Comparison of ENCODE assay signal across 26 cellular contexts in genomic region chr10:6953131-6953834, GRCh38.
A peak's percentile ranks its signal among the peaks of the same experiment; 100 is the strongest.
DNase-seq lines count a peak whose midpoint lies in the region; ATAC-seq and TF ChIP-seq lines count a peak whose summit lies in the region.
"Had no signal": no experiment of that assay in that cellular context is flagged by ENCODE, and none has a peak within 500 bp of the region (broad histone marks: within the 10 kb centered on the region; RNA-seq: fewer than 3 reads in every experiment).

No MANE protein-coding gene starts in this region.

- H3K36me3 ChIP-seq in endodermal cell (ENCODE audit: control insufficient read depth, insufficient read depth, low read length) = no peaks in the 10 kb centered on the region
- H3K36me3 ChIP-seq in mesenchymal stem cell (ENCODE audit: control insufficient read depth in 1 of 2, insufficient read depth in 2 of 2, low read depth in 1 of 2, low read length in 2 of 2) = no peaks in the 10 kb centered on the region
- no peaks in the 10 kb centered on the region for H3K36me3 ChIP-seq in upper lobe of right lung
- H3K36me3 ChIP-seq: BE2C, neutrophil, transverse colon had no signal

- ATAC-seq in upper lobe of right lung = peak; percentile 47
- ATAC-seq in natural killer cell treated with Interleukin-12 subunit alpha and Interleukin-12 subunit beta and Interleukin-15 and Interleukin-18, amount 100 ng/mL, for 72 hours = no peak
- ATAC-seq: effector memory CD8-positive, alpha-beta T cell; foreskin keratinocyte; stimulated activated naive CD8-positive, alpha-beta T cell treated with anti-CD3 and anti-CD28 coated beads, Interleukin-15, Interleukin-2, amounts not matched to agents 100 U/mL and 50 U/mL, for 24 hours had no signal

- no peak overlapping the region for H2BK120ac ChIP-seq in mesenchymal stem cell (ENCODE audit: low read depth, low read length)

- H2BK5ac ChIP-seq in mesenchymal stem cell (ENCODE audit: low read depth, low read length, poor library complexity, severe bottlenecking) = no peak overlapping the region

- H3K9ac ChIP-seq in endodermal cell (ENCODE audit: extremely low read depth, low read length, poor library complexity, severe bottlenecking) (no peak overlapping the region), mesenchymal stem cell (ENCODE audit: low read length) (no peak overlapping the region)
- H3K9ac ChIP-seq: GM23248 had no signal

- no peaks in the 10 kb centered on the region for H3K79me1 ChIP-seq in mesenchymal stem cell (replicated peaks; ENCODE audit: low read length, poor library complexity, severe bottlenecking)

- H3K14ac ChIP-seq in mesenchymal stem cell (ENCODE audit: low read length in 2 of 2) = no peak overlapping the region

- DNase-seq in activated naive CD4-positive, alpha-beta T cell (lab: John Stamatoyannopoulos, UW) = no peak
- DNase-seq in endodermal cell (no peak), mesenchymal stem cell (peak; percentile 17), upper lobe of right lung (no peak), mesothelial cell of epicardium (ENCODE audit: low spot score in 2 of 2, unreplicated experiment in 2 of 2) (no peak), dorsolateral prefrontal cortex (no peak)
- no peak for DNase-seq in natural killer cell treated with Interleukin-12 subunit alpha and Interleukin-12 subunit beta and Interleukin-15 and Interleukin-18, amount 100 ng/mL, for 72 hours (ENCODE audit: low spot score)
- DNase-seq: amygdala; BE2C; Calu3; effector memory CD8-positive, alpha-beta T cell; foreskin keratinocyte; GM23248; hypothalamus; kidney; midbrain; NCI-H1092; NCI-H524 treated with DMSO at 0.1 percent for 48 hours; SIG-M5; stimulated activated CD4-positive, alpha-beta T cell treated with anti-CD3 and anti-CD28 coated beads, Interleukin-1b, Interleukin-23, amount 100 ng/mL, for 48 hours; stimulated activated naive CD8-positive, alpha-beta T cell treated with anti-CD3 and anti-CD28 coated beads, Interleukin-15, Interleukin-2, amounts not matched to agents 100 U/mL and 50 U/mL, for 24 hours; T-helper 1 cell; transverse colon had no signal

- no peak overlapping the region for H3K4me3 ChIP-seq in endodermal cell (ENCODE audit: low read length)
- no peak overlapping the region for H3K4me3 ChIP-seq in mesenchymal stem cell (ENCODE audit: insufficient read depth in 1 of 2, low read depth in 1 of 2, low read length in 2 of 2)
- no peak overlapping the region for H3K4me3 ChIP-seq in upper lobe of right lung
- H3K4me3 ChIP-seq in dorsolateral prefrontal cortex = no peak overlapping the region
- H3K4me3 ChIP-seq: GM23248, transverse colon had no signal

- peak overlapping the region in 1 of 2 experiments; percentile 21 for H3K23ac ChIP-seq in mesenchymal stem cell (ENCODE audit: low read length in 2 of 2)

- no peak overlapping the region for H2BK15ac ChIP-seq in mesenchymal stem cell (ENCODE audit: low read depth, poor library complexity, severe bottlenecking)

- no peak overlapping the region for H2AFZ ChIP-seq in mesenchymal stem cell (ENCODE audit: low read depth, low read length)
- H2AFZ ChIP-seq: GM23248 had no signal

- peak overlapping the region; percentile 19 for H3K27ac Mint-ChIP-seq in activated naive CD4-positive, alpha-beta T cell treated with anti-CD3 and anti-CD28 coated beads, Interleukin-2, amount 50 U/mL, for 24 hours
- H3K27ac Mint-ChIP-seq in endodermal cell = no peak overlapping the region
- H3K27ac Mint-ChIP-seq in mesothelial cell of epicardium = no peak overlapping the region
- H3K27ac Mint-ChIP-seq in natural killer cell treated with Interleukin-12 subunit alpha and Interleukin-12 subunit beta and Interleukin-15 and Interleukin-18, amount 100 ng/mL, for 72 hours = no peak overlapping the region

- H3K18ac ChIP-seq in mesenchymal stem cell (ENCODE audit: low read depth in 1 of 2, low read length in 2 of 2) = no peak overlapping the region

- no peaks in the 10 kb centered on the region for H3K36me3 Mint-ChIP-seq in activated naive CD4-positive, alpha-beta T cell treated with anti-CD3 and anti-CD28 coated beads, Interleukin-2, amount 50 U/mL, for 24 hours
- H3K36me3 Mint-ChIP-seq in endodermal cell (ENCODE audit: low read depth) (no peaks in the 10 kb centered on the region), mesothelial cell of epicardium (no peaks in the 10 kb centered on the region)
- no peaks in the 10 kb centered on the region for H3K36me3 Mint-ChIP-seq in natural killer cell treated with Interleukin-12 subunit alpha and Interleukin-12 subunit beta and Interleukin-15 and Interleukin-18, amount 100 ng/mL, for 72 hours

- no peak overlapping the region for H4K91ac ChIP-seq in mesenchymal stem cell (ENCODE audit: low read length)

- H3K27ac ChIP-seq in endodermal cell (ENCODE audit: low read depth, low read length) (peak overlapping the region; percentile 12), mesenchymal stem cell (ENCODE audit: low read length, poor library complexity, severe bottlenecking) (no peak overlapping the region), upper lobe of right lung (no peak overlapping the region), dorsolateral prefrontal cortex (no peak overlapping the region)
- H3K27ac ChIP-seq: 22Rv1, foreskin keratinocyte, GM23248, neutrophil, transverse colon had no signal

- no peak overlapping the region for H3K4ac ChIP-seq in mesenchymal stem cell (ENCODE audit: low read depth in 1 of 2, low read length in 2 of 2)

- H3K4me2 ChIP-seq in mesenchymal stem cell (ENCODE audit: low read length, poor library complexity, severe bottlenecking) = no peak overlapping the region

- H3K4me1 Mint-ChIP-seq in activated naive CD4-positive, alpha-beta T cell treated with anti-CD3 and anti-CD28 coated beads, Interleukin-2, amount 50 U/mL, for 24 hours = peaks cover 11% of the 10 kb centered on the region
- peaks cover 7% of the 10 kb centered on the region for H3K4me1 Mint-ChIP-seq in endodermal cell
- H3K4me1 Mint-ChIP-seq in mesothelial cell of epicardium = no peaks in the 10 kb centered on the region
- H3K4me1 Mint-ChIP-seq in natural killer cell treated with Interleukin-12 subunit alpha and Interleukin-12 subunit beta and Interleukin-15 and Interleukin-18, amount 100 ng/mL, for 72 hours (ENCODE audit: low read depth in 2 of 2) = peaks cover 7 to 29% of the 10 kb centered on the region in 2 donors

- H3K9me3 ChIP-seq in endodermal cell (ENCODE audit: control insufficient read depth, low read length) (no peaks in the 10 kb centered on the region), mesenchymal stem cell (ENCODE audit: control insufficient read depth, low read length) (no peaks in the 10 kb centered on the region), upper lobe of right lung (no peaks in the 10 kb centered on the region)
- H3K9me3 ChIP-seq: BE2C, neutrophil, transverse colon had no signal

- H3K27me3 Mint-ChIP-seq in activated naive CD4-positive, alpha-beta T cell treated with anti-CD3 and anti-CD28 coated beads, Interleukin-2, amount 50 U/mL, for 24 hours = no peaks in the 10 kb centered on the region
- H3K27me3 Mint-ChIP-seq in endodermal cell (ENCODE audit: insufficient read depth) (no peaks in the 10 kb centered on the region), mesothelial cell of epicardium (ENCODE audit: low read depth) (peaks cover 28% of the 10 kb centered on the region)
- H3K27me3 Mint-ChIP-seq in natural killer cell treated with Interleukin-12 subunit alpha and Interleukin-12 subunit beta and Interleukin-15 and Interleukin-18, amount 100 ng/mL, for 72 hours = no peaks in the 10 kb centered on the region
- H3K27me3 Mint-ChIP-seq: effector memory CD8-positive, alpha-beta T cell had no signal

- H3K4me1 ChIP-seq in endodermal cell (ENCODE audit: control insufficient read depth, insufficient read depth, low read length) (no peaks in the 10 kb centered on the region), mesenchymal stem cell (ENCODE audit: control insufficient read depth, insufficient read depth, low read depth, low read length) (no peaks in the 10 kb centered on the region), upper lobe of right lung (no peaks in the 10 kb centered on the region)
- H3K4me1 ChIP-seq: BE2C, foreskin keratinocyte had no signal

- no peak overlapping the region for H4K8ac ChIP-seq in mesenchymal stem cell (ENCODE audit: low read length)

- H3K27me3 ChIP-seq in endodermal cell (ENCODE audit: control insufficient read depth, insufficient read depth, low read length, poor library complexity, severe bottlenecking) = no peaks in the 10 kb centered on the region
- no peaks in the 10 kb centered on the region for H3K27me3 ChIP-seq in mesenchymal stem cell (ENCODE audit: control insufficient read depth in 1 of 2, insufficient read depth in 1 of 2, low read length in 2 of 2)
- H3K27me3 ChIP-seq in upper lobe of right lung = no peaks in the 10 kb centered on the region
- H3K27me3 ChIP-seq in dorsolateral prefrontal cortex = no peaks in the 10 kb centered on the region
- H3K27me3 ChIP-seq: BE2C, neutrophil, transverse colon had no signal

- TF ChIP-seq CTCF in endodermal cell (conservative IDR thresholded peaks at IDR 0.05) (no peak), upper lobe of right lung (IDR thresholded peaks at IDR 0.05) (no peak), mesothelial cell of epicardium (IDR thresholded peaks at IDR 0.05; ENCODE audit: unreplicated experiment) (no peak), dorsolateral prefrontal cortex (IDR thresholded peaks at IDR 0.05 in 54 of 56, conservative IDR thresholded peaks at IDR 0.05 in 2 of 56; ENCODE audit: low read depth in 1 of 56, partially characterized antibody in 56 of 56) (no peak)

- no peak overlapping the region for H3K4me3 Mint-ChIP-seq in activated naive CD4-positive, alpha-beta T cell treated with anti-CD3 and anti-CD28 coated beads, Interleukin-2, amount 50 U/mL, for 24 hours
- H3K4me3 Mint-ChIP-seq in endodermal cell (no peak overlapping the region), mesothelial cell of epicardium (no peak overlapping the region)
- H3K4me3 Mint-ChIP-seq in natural killer cell treated with Interleukin-12 subunit alpha and Interleukin-12 subunit beta and Interleukin-15 and Interleukin-18, amount 100 ng/mL, for 72 hours = no peak overlapping the region
- H3K4me3 Mint-ChIP-seq: effector memory CD8-positive, alpha-beta T cell had no signal

- H2BK12ac ChIP-seq in mesenchymal stem cell (ENCODE audit: low read length in 2 of 2) = no peak overlapping the region

- intact Hi-C loops in upper lobe of right lung (cut with DNase I) (no loop called here), dorsolateral prefrontal cortex (cut with DNase I) (no loop called here)

- WGBS in endodermal cell (ENCODE audit: insufficient coverage in 1 of 2, insufficient read length in 1 of 2), 2 experiments = 68 to 88% methylated on average over 4 to 8 of the region's 8 CpGs
- 82% methylated on average over 8 of the region's 8 CpGs for WGBS in mesenchymal stem cell

- H3K9me3 Mint-ChIP-seq in activated naive CD4-positive, alpha-beta T cell treated with anti-CD3 and anti-CD28 coated beads, Interleukin-2, amount 50 U/mL, for 24 hours = no peaks in the 10 kb centered on the region
- H3K9me3 Mint-ChIP-seq in endodermal cell = no peaks in the 10 kb centered on the region
- H3K9me3 Mint-ChIP-seq in mesothelial cell of epicardium = peaks cover 3% of the 10 kb centered on the region
- H3K9me3 Mint-ChIP-seq in natural killer cell treated with Interleukin-12 subunit alpha and Interleukin-12 subunit beta and Interleukin-15 and Interleukin-18, amount 100 ng/mL, for 72 hours = no peaks in the 10 kb centered on the region
- H3K9me3 Mint-ChIP-seq: effector memory CD8-positive, alpha-beta T cell had no signal

- H2AK5ac ChIP-seq in mesenchymal stem cell (ENCODE audit: low read length, severe bottlenecking) = no peak overlapping the region
